ENCODE assay signal across 35 cellular contexts in the genomic region with DNA sequence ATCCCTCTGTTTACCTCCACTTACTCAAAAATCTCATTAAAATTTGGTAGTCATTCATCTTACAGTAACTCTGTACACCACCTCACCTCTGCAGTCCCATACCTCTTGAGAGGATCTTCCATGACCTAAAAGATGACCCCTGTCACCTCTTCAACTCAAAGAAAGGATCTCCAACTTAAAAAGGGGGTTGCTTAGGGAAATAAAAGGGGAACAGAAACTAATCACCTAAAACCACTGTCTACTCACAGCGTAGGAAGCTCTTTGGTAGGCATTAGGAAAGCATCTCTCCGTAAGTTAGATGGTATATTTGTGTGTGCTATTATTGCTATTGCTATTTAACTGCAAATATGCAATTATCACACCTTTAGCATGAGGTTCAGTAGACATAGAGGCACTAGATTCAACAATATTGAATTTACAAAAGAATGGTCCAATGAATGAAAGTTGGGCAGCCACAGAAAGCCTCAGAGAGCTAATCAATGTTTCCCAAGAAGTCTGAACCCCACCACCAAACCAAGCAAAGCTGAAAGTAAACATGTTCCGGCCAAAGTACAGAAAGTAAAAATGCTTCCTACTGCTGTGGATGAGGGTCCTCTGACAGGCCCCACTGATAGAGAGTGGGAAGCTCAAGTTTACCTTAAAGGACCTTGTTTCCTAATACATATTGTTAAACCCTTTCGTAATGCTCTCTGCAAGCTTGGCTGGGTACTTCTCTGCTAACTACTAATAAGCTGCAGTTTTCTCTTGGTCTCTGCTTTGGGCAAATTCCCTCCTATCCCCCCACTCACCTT.
"Had no signal": no experiment of that assay in that cellular context is flagged by ENCODE, and none has a peak within 500 bp of the region (broad histone marks: within the 10 kb centered on the region; RNA-seq: fewer than 3 reads in every experiment).

No MANE protein-coding gene starts in this region.

- H3K27ac ChIP-seq: ascending aorta, breast epithelium, cardiac muscle cell, colonic mucosa, esophagus muscularis mucosa, foreskin keratinocyte, gastrocnemius medialis, heart left ventricle, WERI-Rb-1 had no signal

- H3K9me3 Mint-ChIP-seq: activated B cell treated with CpG ODN at 0.5 μM for 24 hours; activated naive CD4-positive, alpha-beta T cell treated with anti-CD3 and anti-CD28 coated beads, Interleukin-2, amount 10 ng/mL, durations not matched to agents 7 days and 5 days; activated naive CD4-positive, alpha-beta T cell treated with anti-CD3 and anti-CD28 coated beads, Interleukin-2, amount 50 U/mL, for 72 hours; activated naive CD8-positive, alpha-beta T cell treated with anti-CD3 and anti-CD28 coated beads, Interleukin-2, amount 10 ng/mL, durations not matched to agents 7 days and 5 days; activated T-cell treated with anti-CD3 and anti-CD28 coated beads, Interleukin-2, amount 50 U/mL, for 72 hours; brain; dendritic cell treated with granulocyte-macrophage colony-stimulating factor and Interleukin-4, amounts not matched to agents 40 ng/mL and 50 ng/mL, for 4 days; effector memory CD8-positive, alpha-beta T cell; T-helper 2 cell treated with Interferon-gamma antibody and Interleukin-4, amounts not matched to agents 5 μg/mL and 100 μg/mL, for 36 hours had no signal

- H3K4me3 ChIP-seq: ascending aorta, breast epithelium, cardiac muscle cell, colonic mucosa, esophagus muscularis mucosa, gastrocnemius medialis, heart left ventricle had no signal

- H3K4me3 Mint-ChIP-seq: activated B cell treated with CpG ODN at 0.5 μM for 24 hours; activated CD8-positive, alpha-beta memory T cell treated with anti-CD3 and anti-CD28 coated beads, Interleukin-2, amount 10 ng/mL, durations not matched to agents 7 days and 5 days; activated CD8-positive, alpha-beta T cell treated with anti-CD3 and anti-CD28 coated beads, Interleukin-2, amount 10 ng/mL, durations not matched to agents 7 days and 5 days; activated naive CD4-positive, alpha-beta T cell treated with anti-CD3 and anti-CD28 coated beads, Interleukin-2, amount 10 ng/mL, durations not matched to agents 7 days and 5 days; activated naive CD8-positive, alpha-beta T cell treated with anti-CD3 and anti-CD28 coated beads, Interleukin-2, amount 10 ng/mL, durations not matched to agents 7 days and 5 days; activated T-cell treated with anti-CD3 and anti-CD28 coated beads, Interleukin-2, amount 50 U/mL, for 72 hours; brain; dendritic cell treated with granulocyte-macrophage colony-stimulating factor and Interleukin-4, amounts not matched to agents 40 ng/mL and 50 ng/mL, for 4 days; effector memory CD8-positive, alpha-beta T cell; T-helper 17 cell; T-helper 2 cell treated with Interferon-gamma antibody and Interleukin-4, amounts not matched to agents 5 μg/mL and 100 μg/mL, for 36 hours had no signal

- H3K36me3 ChIP-seq: ascending aorta, breast epithelium, cardiac muscle cell, colonic mucosa, esophagus muscularis mucosa, gastrocnemius medialis, heart left ventricle, WERI-Rb-1 had no signal

- H3K27me3 ChIP-seq: ascending aorta, breast epithelium, cardiac muscle cell, colonic mucosa, esophagus muscularis mucosa, foreskin keratinocyte, gastrocnemius medialis, heart left ventricle had no signal

- H3K27ac Mint-ChIP-seq: activated B cell treated with CpG ODN at 0.5 μM for 24 hours; activated CD8-positive, alpha-beta memory T cell treated with anti-CD3 and anti-CD28 coated beads, Interleukin-2, amount 10 ng/mL, durations not matched to agents 7 days and 5 days; activated CD8-positive, alpha-beta T cell treated with anti-CD3 and anti-CD28 coated beads, Interleukin-2, amount 10 ng/mL, durations not matched to agents 7 days and 5 days; activated naive CD4-positive, alpha-beta T cell treated with anti-CD3 and anti-CD28 coated beads, Interleukin-2, amount 10 ng/mL, durations not matched to agents 7 days and 5 days; activated naive CD4-positive, alpha-beta T cell treated with anti-CD3 and anti-CD28 coated beads, Interleukin-2, amount 50 U/mL, for 72 hours; activated naive CD8-positive, alpha-beta T cell treated with anti-CD3 and anti-CD28 coated beads, Interleukin-2, amount 10 ng/mL, durations not matched to agents 7 days and 5 days; activated T-cell treated with anti-CD3 and anti-CD28 coated beads, Interleukin-2, amount 50 U/mL, for 72 hours; brain; dendritic cell treated with granulocyte-macrophage colony-stimulating factor and Interleukin-4, amounts not matched to agents 40 ng/mL and 50 ng/mL, for 4 days; effector memory CD8-positive, alpha-beta T cell; T-helper 17 cell; T-helper 2 cell treated with Interferon-gamma antibody and Interleukin-4, amounts not matched to agents 5 μg/mL and 100 μg/mL, for 36 hours had no signal

- H3K27me3 Mint-ChIP-seq: activated naive CD4-positive, alpha-beta T cell treated with anti-CD3 and anti-CD28 coated beads, Interleukin-2, amount 10 ng/mL, durations not matched to agents 7 days and 5 days; brain; dendritic cell treated with granulocyte-macrophage colony-stimulating factor and Interleukin-4, amounts not matched to agents 40 ng/mL and 50 ng/mL, for 4 days; T-helper 17 cell had no signal

- H3K4me1 Mint-ChIP-seq: activated B cell treated with CpG ODN at 0.5 μM for 24 hours; activated CD8-positive, alpha-beta memory T cell treated with anti-CD3 and anti-CD28 coated beads, Interleukin-2, amount 10 ng/mL, durations not matched to agents 7 days and 5 days; activated naive CD4-positive, alpha-beta T cell treated with anti-CD3 and anti-CD28 coated beads, Interleukin-2, amount 10 ng/mL, durations not matched to agents 7 days and 5 days; activated naive CD8-positive, alpha-beta T cell treated with anti-CD3 and anti-CD28 coated beads, Interleukin-2, amount 10 ng/mL, durations not matched to agents 7 days and 5 days; brain; T-helper 17 cell had no signal

- H3K9me3 ChIP-seq: ascending aorta, breast epithelium, colonic mucosa, esophagus muscularis mucosa, gastrocnemius medialis, heart left ventricle had no signal

- H3K36me3 Mint-ChIP-seq: activated CD8-positive, alpha-beta memory T cell treated with anti-CD3 and anti-CD28 coated beads, Interleukin-2, amount 10 ng/mL, durations not matched to agents 7 days and 5 days; activated naive CD4-positive, alpha-beta T cell treated with anti-CD3 and anti-CD28 coated beads, Interleukin-2, amount 10 ng/mL, durations not matched to agents 7 days and 5 days; activated naive CD4-positive, alpha-beta T cell treated with anti-CD3 and anti-CD28 coated beads, Interleukin-2, amount 50 U/mL, for 72 hours; activated naive CD8-positive, alpha-beta T cell treated with anti-CD3 and anti-CD28 coated beads, Interleukin-2, amount 10 ng/mL, durations not matched to agents 7 days and 5 days; brain had no signal

- ATAC-seq: activated CD4-positive, CD25-positive, alpha-beta regulatory T cell treated with anti-CD3 and anti-CD28 coated beads, Interleukin-2, amount 50 U/mL, for 24 hours; activated CD8-positive, alpha-beta memory T cell treated with anti-CD3 and anti-CD28 coated beads, Interleukin-2, amount 10 ng/mL, durations not matched to agents 7 days and 5 days; activated CD8-positive, alpha-beta T cell treated with anti-CD3 and anti-CD28 coated beads, Interleukin-2, amount 10 ng/mL, durations not matched to agents 7 days and 5 days; activated naive CD4-positive, alpha-beta T cell treated with anti-CD3 and anti-CD28 coated beads, Interleukin-2, amount 50 U/mL, for 72 hours; activated T-cell treated with anti-CD3 and anti-CD28 coated beads, Interleukin-2, amount 50 U/mL, for 72 hours; effector memory CD8-positive, alpha-beta T cell; foreskin keratinocyte; gastrocnemius medialis; heart left ventricle; T-helper 17 cell had no signal

- DNase-seq: activated B cell treated with CpG ODN at 0.5 μM for 24 hours; activated CD4-positive, alpha-beta T cell treated with anti-CD3 and anti-CD28 coated beads for 48 hours; activated CD4-positive, alpha-beta T cell treated with anti-CD3 and anti-CD28 coated beads, Interleukin-2, amount 50 U/mL, for 1 hour; activated CD4-positive, alpha-beta T cell treated with anti-CD3 and anti-CD28 coated beads, Interleukin-2, amount 50 U/mL, for 48 hours; activated CD8-positive, alpha-beta memory T cell treated with anti-CD3 and anti-CD28 coated beads, Interleukin-2, amount 10 ng/mL, durations not matched to agents 7 days and 5 days; activated CD8-positive, alpha-beta memory T cell treated with anti-CD3 and anti-CD28 coated beads, Interleukin-2, amount 50 U/mL, for 4 hours; activated CD8-positive, alpha-beta T cell treated with anti-CD3 and anti-CD28 coated beads, Interleukin-2, amount 10 ng/mL, durations not matched to agents 7 days and 5 days; activated gamma-delta T cell; activated naive CD4-positive, alpha-beta T cell; activated naive CD4-positive, alpha-beta T cell treated with anti-CD3 and anti-CD28 coated beads, Interleukin-2, amount 10 ng/mL, durations not matched to agents 7 days and 5 days; activated naive CD8-positive, alpha-beta T cell treated with anti-CD3 and anti-CD28 coated beads, Interleukin-2, amount 10 ng/mL, durations not matched to agents 7 days and 5 days; activated T-cell treated with anti-CD3 and anti-CD28 coated beads, Interleukin-2, amount 50 U/mL, for 1 hour; activated T-cell treated with anti-CD3 and anti-CD28 coated beads, Interleukin-2, amount 50 U/mL, for 72 hours; central memory CD4-positive, alpha-beta T cell; cerebellar nuclear complex; colonic mucosa; effector CD4-positive, alpha-beta T cell; effector memory CD8-positive, alpha-beta T cell; erythroblast; foreskin keratinocyte; gastrocnemius medialis; glutamatergic neuron; heart left ventricle; T-helper 17 cell; T1000; WERI-Rb-1 had no signal

- H3K4me1 ChIP-seq: ascending aorta, breast epithelium, colonic mucosa, esophagus muscularis mucosa, foreskin keratinocyte, gastrocnemius medialis, heart left ventricle had no signal
